In genomic region chr2:27842894-27843293, GRCh38 we compare ENCODE assay signal across 31 cellular contexts.
"Had no signal": no experiment of that assay in that cellular context is flagged by ENCODE, and none has a peak within 500 bp of the region (broad histone marks: within the 10 kb centered on the region; RNA-seq: fewer than 3 reads in every experiment).

No MANE protein-coding gene starts in this region.

- FAIRE-seq: colon, small intestine, urothelium cell line had no signal

- H3K4me1 ChIP-seq: gastroesophageal sphincter, lower lobe of right lung, right lobe of liver, tibial nerve, upper lobe of left lung had no signal

- H3K27ac ChIP-seq: dorsolateral prefrontal cortex, epithelial cell of prostate, gastroesophageal sphincter, lower lobe of right lung, ovary, psoas muscle, right lobe of liver, thoracic aorta, tibial nerve, upper lobe of left lung had no signal

- ATAC-seq: esophagus mucosa; gastroesophageal sphincter; left lobe of liver; lower lobe of right lung; naive thymus-derived CD8-positive, alpha-beta T cell; right lobe of liver; stimulated activated naive B cell treated with anti-CD40 and anti-IgM and Interleukin-4, amounts not matched to agents 10 μg/mL and 1 μg/mL and 100 μg/mL, for 72 hours had no signal

- H3K4me3 ChIP-seq: dorsolateral prefrontal cortex, gastroesophageal sphincter, heart right ventricle, lower lobe of right lung, ovary, psoas muscle, right lobe of liver, thoracic aorta, tibial nerve, upper lobe of left lung had no signal

- H3K27me3 ChIP-seq: dorsolateral prefrontal cortex, gastroesophageal sphincter, heart right ventricle, ovary, right lobe of liver, tibial nerve, upper lobe of left lung had no signal

- H3K36me3 ChIP-seq: gastroesophageal sphincter, heart right ventricle, lower lobe of right lung, ovary, thoracic aorta, tibial nerve, upper lobe of left lung had no signal

- H3K9me3 ChIP-seq: gastroesophageal sphincter, heart right ventricle, lower lobe of right lung, ovary, psoas muscle, right lobe of liver, thoracic aorta, tibial nerve, upper lobe of left lung had no signal

- DNase-seq: dorsolateral prefrontal cortex; effector CD4-positive, alpha-beta T cell; foreskin fibroblast; glutamatergic neuron; heart right ventricle; hippocampal formation; immature natural killer cell; islet precursor cell; kidney glomerular epithelial cell; lower lobe of right lung; naive thymus-derived CD8-positive, alpha-beta T cell; nephron progenitor cell; nucleus accumbens; ovary; posterior cingulate gyrus; psoas muscle; retina; right lobe of liver; small intestine; stimulated activated CD4-positive, alpha-beta T cell treated with anti-CD3 and anti-CD28 coated beads, Interleukin-15, amount 100 ng/mL, for 24 hours; stimulated activated CD4-positive, alpha-beta T cell treated with anti-CD3 and anti-CD28 coated beads, Interleukin-2, amount 100 ng/mL, for 48 hours; stimulated activated naive B cell treated with anti-CD40 and anti-IgM and Interleukin-4, amounts not matched to agents 10 μg/mL and 1 μg/mL and 100 μg/mL, for 72 hours; upper lobe of left lung had no signal
